Comparison of ENCODE assay signal across 9 cellular contexts in genomic region chr6:4242593-4242992, GRCh38.
"Had no signal": no experiment of that assay in that cellular context is flagged by ENCODE, and none has a peak within 500 bp of the region (broad histone marks: within the 10 kb centered on the region; RNA-seq: fewer than 3 reads in every experiment).

No MANE protein-coding gene starts in this region.

- DNase-seq: GM23248, GOT3, H7, HFFc6, IMR-90 had no signal

- H3K36me3 ChIP-seq: HAP-1 had no signal

- H3K4me3 ChIP-seq: GM23248, HAP-1, K562 had no signal

- H3K27ac Mint-ChIP-seq: HFFc6 had no signal

- FAIRE-seq: HTR-8/SVneo, K562 had no signal

- H3K27ac ChIP-seq: GM23248 had no signal

- H3K4me3 Mint-ChIP-seq: HFFc6 had no signal

- H3K4me1 ChIP-seq: HAP-1 had no signal

- H3K9me3 ChIP-seq: HAP-1 had no signal

- ATAC-seq: HCT116, K562 had no signal
